In the genomic region with DNA sequence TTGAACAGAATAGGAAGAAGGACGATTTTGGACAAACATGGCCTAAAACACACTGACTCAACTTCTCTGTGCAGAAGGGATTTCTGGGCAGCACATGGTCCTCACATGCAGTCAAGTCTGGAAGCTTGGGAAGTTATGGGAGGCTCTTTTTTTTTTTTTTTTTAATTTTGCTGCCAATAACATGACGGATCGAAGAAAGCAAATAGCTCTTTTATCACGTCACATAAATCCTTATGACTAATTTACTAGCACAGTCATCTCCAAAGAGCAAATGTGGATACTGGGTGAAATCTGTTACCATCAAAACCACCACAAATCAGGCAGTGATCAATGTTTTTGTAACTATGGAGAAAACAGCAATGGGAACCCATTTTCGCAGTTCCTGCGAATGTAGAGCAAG, we compare ENCODE assay signal across 33 cellular contexts.
"Had no signal": no experiment of that assay in that cellular context is flagged by ENCODE, and none has a peak within 500 bp of the region (broad histone marks: within the 10 kb centered on the region; RNA-seq: fewer than 3 reads in every experiment).

No MANE protein-coding gene starts in this region.

- H3K4me1 Mint-ChIP-seq: activated naive CD8-positive, alpha-beta T cell treated with anti-CD3 and anti-CD28 coated beads, Interleukin-2, amount 10 ng/mL, durations not matched to agents 7 days and 5 days; naive B cell; stimulated activated memory B cell treated with anti-CD40 and anti-IgM and Interleukin-4, amounts not matched to agents 10 μg/mL and 1 μg/mL and 100 μg/mL, for 72 hours had no signal

- ATAC-seq: foreskin keratinocyte; heart left ventricle; left colon; sciatic nerve; stimulated activated memory B cell treated with anti-CD40 and anti-IgM and Interleukin-4, amounts not matched to agents 10 μg/mL and 1 μg/mL and 100 μg/mL, for 72 hours; stimulated activated naive CD8-positive, alpha-beta T cell treated with anti-CD3 and anti-CD28 coated beads, Interleukin-15, amount 100 ng/mL, for 72 hours had no signal

- H3K36me3 ChIP-seq: breast epithelium, esophagus muscularis mucosa, heart left ventricle, neutrophil, ovary, uterus had no signal

- H3K4me3 ChIP-seq: breast epithelium, esophagus muscularis mucosa, heart left ventricle, ovary, uterus had no signal

- H3K4me1 ChIP-seq: breast epithelium, esophagus muscularis mucosa, foreskin keratinocyte, heart left ventricle, uterus had no signal

- H3K27me3 ChIP-seq: esophagus muscularis mucosa, foreskin keratinocyte, heart left ventricle, neutrophil, ovary, uterus had no signal

- H3K4me3 Mint-ChIP-seq: activated naive CD4-positive, alpha-beta T cell treated with anti-CD3 and anti-CD28 coated beads, Interleukin-2, amount 10 ng/mL, durations not matched to agents 7 days and 5 days; activated naive CD8-positive, alpha-beta T cell treated with anti-CD3 and anti-CD28 coated beads, Interleukin-2, amount 10 ng/mL, durations not matched to agents 7 days and 5 days; dendritic cell treated with granulocyte-macrophage colony-stimulating factor and Interleukin-4, amounts not matched to agents 40 ng/mL and 50 ng/mL, for 4 days; immature natural killer cell; mesothelial cell of epicardium; naive B cell; nephron progenitor cell; stimulated activated memory B cell treated with anti-CD40 and anti-IgM and Interleukin-4, amounts not matched to agents 10 μg/mL and 1 μg/mL and 100 μg/mL, for 72 hours; stimulated activated naive CD8-positive, alpha-beta T cell treated with anti-CD3 and anti-CD28 coated beads, Interleukin-15, amount 100 ng/mL, for 72 hours; type B pancreatic cell had no signal

- H3K9me3 ChIP-seq: breast epithelium, esophagus muscularis mucosa, neutrophil, ovary, uterus had no signal

- DNase-seq: activated CD4-positive, alpha-beta T cell treated with anti-CD3 and anti-CD28 coated beads for 4 hours; activated CD4-positive, alpha-beta T cell treated with anti-CD3 and anti-CD28 coated beads, Interleukin-2, amount 50 U/mL, for 4 hours; activated CD8-positive, alpha-beta memory T cell treated with anti-CD3 and anti-CD28 coated beads for 24 hours; activated gamma-delta T cell; activated naive CD4-positive, alpha-beta T cell treated with anti-CD3 and anti-CD28 coated beads, Interleukin-2, amount 10 ng/mL, durations not matched to agents 7 days and 5 days; activated naive CD8-positive, alpha-beta T cell treated with anti-CD3 and anti-CD28 coated beads, Interleukin-2, amount 10 ng/mL, durations not matched to agents 7 days and 5 days; amygdala; central memory CD4-positive, alpha-beta T cell; effector CD4-positive, alpha-beta T cell; foreskin keratinocyte; heart left ventricle; hypothalamus; immature natural killer cell; kidney; left colon; naive B cell; nephron progenitor cell; ovary; small intestine; stimulated activated CD4-positive, alpha-beta T cell treated with anti-CD3 and anti-CD28 coated beads, Interleukin-4, amount 100 ng/mL, for 24 hours; stimulated activated naive CD8-positive, alpha-beta T cell treated with anti-CD3 and anti-CD28 coated beads, Interleukin-15, amount 100 ng/mL, for 72 hours; substantia nigra; uterus had no signal

- H3K9me3 Mint-ChIP-seq: dendritic cell treated with granulocyte-macrophage colony-stimulating factor and Interleukin-4, amounts not matched to agents 40 ng/mL and 50 ng/mL, for 4 days; immature natural killer cell had no signal

- H3K27me3 Mint-ChIP-seq: activated naive CD4-positive, alpha-beta T cell treated with anti-CD3 and anti-CD28 coated beads, Interleukin-2, amount 10 ng/mL, durations not matched to agents 7 days and 5 days; activated naive CD8-positive, alpha-beta T cell treated with anti-CD3 and anti-CD28 coated beads, Interleukin-2, amount 10 ng/mL, durations not matched to agents 7 days and 5 days; progenitor cell of endocrine pancreas; stimulated activated memory B cell treated with anti-CD40 and anti-IgM and Interleukin-4, amounts not matched to agents 10 μg/mL and 1 μg/mL and 100 μg/mL, for 72 hours; stimulated activated naive CD8-positive, alpha-beta T cell treated with anti-CD3 and anti-CD28 coated beads, Interleukin-15, amount 100 ng/mL, for 72 hours; type B pancreatic cell had no signal

- H3K36me3 Mint-ChIP-seq: activated naive CD4-positive, alpha-beta T cell treated with anti-CD3 and anti-CD28 coated beads, Interleukin-2, amount 10 ng/mL, durations not matched to agents 7 days and 5 days; stimulated activated memory B cell treated with anti-CD40 and anti-IgM and Interleukin-4, amounts not matched to agents 10 μg/mL and 1 μg/mL and 100 μg/mL, for 72 hours; type B pancreatic cell had no signal

- H3K27ac ChIP-seq: breast epithelium, esophagus muscularis mucosa, foreskin keratinocyte, heart left ventricle, neutrophil, ovary, uterus, VCaP had no signal

- H3K27ac Mint-ChIP-seq: activated naive CD4-positive, alpha-beta T cell treated with anti-CD3 and anti-CD28 coated beads, Interleukin-2, amount 10 ng/mL, durations not matched to agents 7 days and 5 days; activated naive CD8-positive, alpha-beta T cell treated with anti-CD3 and anti-CD28 coated beads, Interleukin-2, amount 10 ng/mL, durations not matched to agents 7 days and 5 days; dendritic cell treated with granulocyte-macrophage colony-stimulating factor and Interleukin-4, amounts not matched to agents 40 ng/mL and 50 ng/mL, for 4 days; immature natural killer cell; mesothelial cell of epicardium; naive B cell; nephron progenitor cell; progenitor cell of endocrine pancreas; stimulated activated memory B cell treated with anti-CD40 and anti-IgM and Interleukin-4, amounts not matched to agents 10 μg/mL and 1 μg/mL and 100 μg/mL, for 72 hours; type B pancreatic cell had no signal
